In genomic region chr1:7228252-7228961, GRCh38 we compare ENCODE assay signal across 14 cellular contexts.
A peak's percentile ranks its signal among the peaks of the same experiment; 100 is the strongest.
DNase-seq lines count a peak whose midpoint lies in the region; ATAC-seq and TF ChIP-seq lines count a peak whose summit lies in the region.
"Had no signal": no experiment of that assay in that cellular context is flagged by ENCODE, and none has a peak within 500 bp of the region (broad histone marks: within the 10 kb centered on the region; RNA-seq: fewer than 3 reads in every experiment).

No MANE protein-coding gene starts in this region.

- no peak overlapping the region for H3K14ac ChIP-seq in neuronal stem cell (ENCODE audit: low read length)

- no peak overlapping the region for H4K8ac ChIP-seq in neuronal stem cell (ENCODE audit: low read depth, low read length)

- peaks cover 4% of the 10 kb centered on the region for H3K27me3 Mint-ChIP-seq in Caco-2 (ENCODE audit: insufficient read depth, unreplicated experiment)

- no peak overlapping the region for H2BK12ac ChIP-seq in neuronal stem cell (ENCODE audit: low read length)

- no peak overlapping the region for H3K23ac ChIP-seq in neuronal stem cell (ENCODE audit: low read depth, low read length, poor library complexity)

- H2BK15ac ChIP-seq in neuronal stem cell (ENCODE audit: low read length), result no peak overlapping the region

- no peak for TF ChIP-seq CTCF in WERI-Rb-1 (IDR thresholded peaks at IDR 0.05; ENCODE audit: low read depth, low read length)
- TF ChIP-seq CTCF in Caco-2 (IDR thresholded peaks at IDR 0.05; ENCODE audit: insufficient read depth in 1 of 2, low read depth in 1 of 2, low read length in 1 of 2, severe bottlenecking in 1 of 2, unreplicated experiment in 1 of 2), result no peak

- no peaks in the 10 kb centered on the region for H3K9me3 ChIP-seq in WERI-Rb-1 (ENCODE audit: severe bottlenecking)
- H3K9me3 ChIP-seq in neuronal stem cell (replicated peaks in 1 of 2; ENCODE audit: control insufficient read depth in 2 of 2, insufficient read depth in 1 of 2, low read depth in 1 of 2, low read length in 2 of 2), result no peaks in the 10 kb centered on the region
- H3K9me3 ChIP-seq in Caco-2, result no peaks in the 10 kb centered on the region

- peak overlapping the region; percentile 73 for H3K18ac ChIP-seq in neuronal stem cell (ENCODE audit: low read length)

- H3K4me1 ChIP-seq in neuronal stem cell (ENCODE audit: control insufficient read depth in 2 of 2, insufficient read depth in 1 of 2, low read depth in 1 of 2, low read length in 2 of 2), result peaks cover 0 to 22% of the 10 kb centered on the region in 2 donors
- no peaks in the 10 kb centered on the region for H3K4me1 ChIP-seq in Caco-2

- H3K27me3 ChIP-seq in WERI-Rb-1 (ENCODE audit: insufficient read depth, low read depth, severe bottlenecking) (no peaks in the 10 kb centered on the region), neuronal stem cell (ENCODE audit: control insufficient read depth in 3 of 3, insufficient read depth in 3 of 3, low read depth in 1 of 3, low read length in 3 of 3) (no peaks in the 10 kb centered on the region), Caco-2 (replicated peaks; ENCODE audit: control insufficient read depth, insufficient read depth, low read length) (no peaks in the 10 kb centered on the region)

- no peak overlapping the region for H3K4me2 ChIP-seq in neuronal stem cell (ENCODE audit: insufficient read depth, low read length, poor library complexity, severe bottlenecking)
- H3K4me2 ChIP-seq: KMS-11 had no signal

- DNase-seq in ELF-1 (ENCODE audit: low read depth, low spot score) (peak; percentile 56), M059J (ENCODE audit: low read depth) (peak; percentile 40), WERI-Rb-1 (no peak), neuronal stem cell (ENCODE audit: low spot score) (no peak), SKM-1 treated with dmso at 0.1 percent for 144 hours (lab: John Stamatoyannopoulos, UW; ENCODE audit: unreplicated experiment) (no peak), Caco-2 (no peak)
- DNase-seq: C1 segment of cervical spinal cord, MM.1S, NCI-H2081, NCI-H2227 treated with DMSO at 0.1 percent for 48 hours, PC-3 had no signal

- H3K36me3 Mint-ChIP-seq in Caco-2 (ENCODE audit: insufficient read depth, unreplicated experiment), result no peaks in the 10 kb centered on the region

- no TSS peak for BruUV-seq in Caco-2 (replicated peaks; lab: Mats Ljungman, UMichigan)

- intact Hi-C loops in Caco-2 (cut with micrococcal nuclease; ENCODE audit: unreplicated experiment), result no loop called here

- H3K4ac ChIP-seq in neuronal stem cell (ENCODE audit: low read length), result no peak overlapping the region

- no peak overlapping the region for H2BK120ac ChIP-seq in neuronal stem cell (ENCODE audit: low read depth, low read length)

- no peak overlapping the region for H2AK5ac ChIP-seq in neuronal stem cell (ENCODE audit: low read depth, low read length)

- no peak for ATAC-seq in HG03045 (IDR thresholded peaks at IDR 0.05; ENCODE audit: unreplicated experiment)
- ATAC-seq: PC-3 had no signal

- H3K4me1 Mint-ChIP-seq in Caco-2 (ENCODE audit: low read depth, unreplicated experiment), result no peaks in the 10 kb centered on the region

- no peaks in the 10 kb centered on the region for H3K9me3 Mint-ChIP-seq in Caco-2 (ENCODE audit: unreplicated experiment)

- WGBS in neuronal stem cell (ENCODE audit: extremely low coverage in 2 of 2, insufficient read length in 2 of 2, insufficient replicate concordance in 1 of 2), 2 donors, result no CpG with 5 or more reads among the region's 17 CpGs

- CTCF ChIA-PET in Caco-2 (lab: Charles Lee), result interaction anchor here (0.6 kb wide), 1 partner anchor 647 kb away, joined by 4 read pairs; no protein-coding TSS in a partner anchor

- H2AFZ ChIP-seq in neuronal stem cell (ENCODE audit: low read length), result no peak overlapping the region

- H2BK5ac ChIP-seq in neuronal stem cell (ENCODE audit: low read length), result no peak overlapping the region

- no peak overlapping the region for H3K4me3 ChIP-seq in WERI-Rb-1 (ENCODE audit: low read depth, low read length)
- H3K4me3 ChIP-seq in neuronal stem cell (ENCODE audit: low read length in 2 of 2), result peak overlapping the region in 1 of 2 donors; percentile 11
- no peak overlapping the region for H3K4me3 ChIP-seq in Caco-2 (ENCODE audit: low read depth, low read length)
- H3K4me3 ChIP-seq: SK-N-MC had no signal

- no peaks in the 10 kb centered on the region for H3K79me1 ChIP-seq in neuronal stem cell (ENCODE audit: low read depth, low read length)

- H3K4me3 Mint-ChIP-seq in Caco-2 (ENCODE audit: unreplicated experiment), result no peak overlapping the region

- POLR2A ChIA-PET in Caco-2 (lab: Charles Lee), result no interaction called here

- H3K36me3 ChIP-seq in WERI-Rb-1 (no peaks in the 10 kb centered on the region), neuronal stem cell (replicated peaks in 1 of 2; ENCODE audit: control insufficient read depth in 2 of 2, insufficient read depth in 2 of 2, low read length in 2 of 2) (no peaks in the 10 kb centered on the region), Caco-2 (ENCODE audit: control insufficient read depth, insufficient read depth, low read length) (no peaks in the 10 kb centered on the region)

- H3K27ac Mint-ChIP-seq in Caco-2 (ENCODE audit: unreplicated experiment), result no peak overlapping the region

- peak overlapping the region; percentile 26; the same call in 1 of the 2 replicates for H3K27ac ChIP-seq in WERI-Rb-1
- H3K27ac ChIP-seq in neuronal stem cell (replicated peaks; ENCODE audit: low read length), result no peak overlapping the region
- H3K27ac ChIP-seq: KMS-11, SK-N-MC had no signal

- H4K91ac ChIP-seq in neuronal stem cell (ENCODE audit: low read depth, low read length, poor library complexity), result peak overlapping the region; percentile 11

- H3K9ac ChIP-seq in neuronal stem cell (ENCODE audit: low read depth, low read length, poor library complexity), result no peak overlapping the region
- H3K9ac ChIP-seq: KMS-11 had no signal

Comparison
In these comparisons a context has a peak if more than half of its experiments do, and no peak if none do; other contexts are left out.
1. DNase-seq: peak in ELF-1 (single experiment) and M059J (single experiment); none in WERI-Rb-1 (single experiment), neuronal stem cell (single experiment), SKM-1 treated with dmso at 0.1 percent for 144 hours (single experiment) and Caco-2 (0 of 2).